ENCODE assay signal across 8 cellular contexts in genomic region chr10:99845837-99846382, GRCh38.
DNase-seq lines count a peak whose midpoint lies in the region; ATAC-seq lines count a peak whose summit lies in the region.

No MANE protein-coding gene starts in this region.

- DNase-seq in NCI-H446 (lab: John Stamatoyannopoulos, UW) (peak; percentile 35 to 78), NCI-H446 treated with DMSO at 0.1 percent for 48 hours (lab: John Stamatoyannopoulos, UW) (no peak), NCI-H774 (lab: John Stamatoyannopoulos, UW) (peak; percentile 37), medulla oblongata (ENCODE audit: extremely low spot score) (peak; percentile 93)
- peak; percentile 60 to 71 for DNase-seq in activated CD4-positive, alpha-beta T cell treated with anti-CD3 and anti-CD28 coated beads, Interleukin-2, amount 50 U/mL, for 48 hours
- DNase-seq in effector CD4-positive, alpha-beta T cell, result peak; percentile 69
- peak; percentile 25 for DNase-seq in stimulated activated CD8-positive, alpha-beta memory T cell treated with anti-CD3 and anti-CD28 coated beads, Interleukin-12 subunit alpha, Interleukin-12 subunit beta, amount 100 ng/mL, for 24 hours (ENCODE audit: extremely low read depth)

- ATAC-seq in HG03432 (IDR thresholded peaks at IDR 0.05; ENCODE audit: unreplicated experiment), result peak; percentile 80
